Comparison of ENCODE assay signal across 8 cellular contexts in the genomic region with DNA sequence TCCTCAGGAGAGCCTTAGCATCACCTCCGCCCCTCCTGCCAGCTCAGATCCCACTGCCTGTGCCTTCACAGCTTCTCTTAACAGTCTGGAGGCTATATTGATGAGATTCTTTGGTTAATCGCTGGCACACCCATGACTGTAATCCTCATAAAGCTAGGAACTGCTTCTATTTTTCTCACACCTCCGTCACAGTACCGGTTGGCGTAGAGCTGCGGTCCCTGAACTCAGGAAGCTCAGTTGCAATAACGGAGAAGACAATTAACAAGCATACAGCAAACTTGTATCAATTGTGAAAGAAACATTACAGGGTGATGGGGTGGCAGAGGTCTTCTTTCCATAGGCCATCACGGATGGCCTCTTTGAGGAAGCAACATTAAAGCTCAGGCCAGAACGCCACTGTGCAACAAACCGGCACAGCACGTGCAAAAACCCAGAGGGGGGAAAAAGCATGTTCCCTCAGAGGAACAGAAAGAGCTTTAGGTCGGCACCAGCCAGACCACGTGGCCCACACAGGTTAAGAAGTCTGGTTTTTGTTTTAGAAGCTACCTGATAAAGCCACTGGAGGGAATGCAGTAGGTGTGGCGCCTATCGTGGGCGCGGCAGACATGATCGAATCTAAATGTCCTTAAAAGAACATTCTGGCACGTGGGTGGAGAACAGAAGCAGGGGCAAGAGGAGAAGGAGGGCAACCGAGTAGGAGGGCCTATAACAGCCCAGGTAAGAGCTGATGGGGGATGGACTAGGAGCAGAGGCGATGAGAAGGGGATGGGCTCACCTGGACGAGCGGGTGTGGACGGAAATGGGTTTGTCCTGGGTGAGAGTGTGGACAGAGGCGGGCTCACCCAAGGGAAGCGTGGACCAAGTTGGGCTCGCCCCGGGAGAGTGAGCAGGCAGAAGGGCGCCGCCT. TPM values are rescaled to one million over a fixed set of nuclear protein-coding genes. Genes with fewer than 3 reads are reported as not detected.
DNase-seq lines count a peak whose midpoint lies in the region; ATAC-seq and TF ChIP-seq lines count a peak whose summit lies in the region.
"Not testable (repeated sequence)": the region's sequence is repeated elsewhere in the genome, so short reads cannot be mapped to it uniquely, and the experiment has no call there.

No MANE protein-coding gene starts in this region.

- not testable (repeated sequence) for H3K4me1 ChIP-seq in Panc1 (ENCODE audit: control insufficient read depth, insufficient read depth, low read length); lung (ENCODE audit: control insufficient read depth in 2 of 2, insufficient read depth in 2 of 2, low read length in 2 of 2); gastrocnemius medialis
- peaks cover 8 to 20% (median 14%) of the 10 kb centered on the region in 4 donors for H3K4me1 ChIP-seq in esophagus muscularis mucosa

- in situ Hi-C loops in Panc1 (cut with HindIII; ENCODE audit: low pct_unique_long_range_greater_than_20kb, low sequenced_read_pairs); gastrocnemius medialis (cut with MboI; ENCODE audit: low sequenced_read_pairs in 4 of 4): not testable (repeated sequence)

- 25% methylated on average over 13 of the region's 30 CpGs for WGBS in esophagus muscularis mucosa
- WGBS in lung, 2 donors, result 19 to 20% methylated on average over 14 to 15 of the region's 30 CpGs

- H3K4me3 ChIP-seq in AG04449 (ENCODE audit: low read depth, low read length) (peak overlapping the region; percentile 72), Panc1 (ENCODE audit: low read depth in 2 of 2, low read length in 2 of 2) (peak overlapping the region; percentile 53 to 61), esophagus muscularis mucosa (peak overlapping the region; percentile 83 to 90 (median 87)), lung (peak overlapping the region; percentile 56), gastrocnemius medialis (peak overlapping the region; percentile 83 to 99 (median 92))

- not testable (repeated sequence) for TF ChIP-seq POLR2A in esophagus muscularis mucosa (IDR thresholded peaks at IDR 0.05; ENCODE audit: low read depth); gastrocnemius medialis (IDR thresholded peaks at IDR 0.05)

- H3K27ac ChIP-seq in Panc1 (ENCODE audit: low read length), result not testable (repeated sequence)
- H3K27ac ChIP-seq in esophagus muscularis mucosa (replicated peaks in 1 of 4) (peak overlapping the region; percentile 73 to 83 (median 76)), lung (ENCODE audit: low read depth in 1 of 2, low read length in 1 of 2) (peak overlapping the region in 1 of 2 donors; percentile 73), gastrocnemius medialis (peak overlapping the region; percentile 80 to 87 (median 85))

- not testable (repeated sequence) for H3K27me3 Mint-ChIP-seq in activated naive CD8-positive, alpha-beta T cell treated with anti-CD3 and anti-CD28 coated beads, Interleukin-2, amount 10 ng/mL, durations not matched to agents 7 days and 5 days

- not testable (repeated sequence) for DNase-seq in AG04449 (ENCODE audit: low read depth, low spot score); Panc1 (ENCODE audit: low read depth, low spot score); activated naive CD8-positive, alpha-beta T cell treated with anti-CD3 and anti-CD28 coated beads, Interleukin-2, amount 10 ng/mL, durations not matched to agents 7 days and 5 days; esophagus muscularis mucosa (ENCODE audit: extremely low spot score); lung (ENCODE audit: low spot score); gastrocnemius medialis

- POLR2A ChIA-PET in AG04449 (lab: Yijun Ruan, JAX); Panc1 (lab: Charles Lee); activated naive CD8-positive, alpha-beta T cell treated with anti-CD3 and anti-CD28 coated beads, Interleukin-2, amount 10 ng/mL, durations not matched to agents 7 days and 5 days (lab: Charles Lee): not testable (repeated sequence)

- H3K9me3 ChIP-seq in Panc1 (ENCODE audit: control insufficient read depth, insufficient read depth, low read depth, low read length); esophagus muscularis mucosa; lung (ENCODE audit: control insufficient read depth in 2 of 2, insufficient read depth in 1 of 2, low read length in 1 of 2); gastrocnemius medialis: not testable (repeated sequence)

- not testable (repeated sequence) for H3K36me3 Mint-ChIP-seq in activated naive CD8-positive, alpha-beta T cell treated with anti-CD3 and anti-CD28 coated beads, Interleukin-2, amount 10 ng/mL, durations not matched to agents 7 days and 5 days

- peak overlapping the region; percentile 97 for H3K27ac Mint-ChIP-seq in activated naive CD8-positive, alpha-beta T cell treated with anti-CD3 and anti-CD28 coated beads, Interleukin-2, amount 10 ng/mL, durations not matched to agents 7 days and 5 days

- not testable (repeated sequence) for BruUV-seq in Panc1 (replicated peaks; lab: Mats Ljungman, UMichigan)

- ATAC-seq in GM18907 (IDR thresholded peaks at IDR 0.05; ENCODE audit: unreplicated experiment) (peak; percentile 11), HG02981 (IDR thresholded peaks at IDR 0.05; ENCODE audit: unreplicated experiment) (peak; percentile 16), Panc1 (peak; percentile 35; the same call in 1 of the 2 replicates), lung (ENCODE audit: insufficient read depth, low FRiP score) (peak; percentile 20), gastrocnemius medialis (peak in 1 of 2 donors; percentile 1)
- peak; percentile 13 for ATAC-seq in activated naive CD8-positive, alpha-beta T cell treated with anti-CD3 and anti-CD28 coated beads, Interleukin-2, amount 10 ng/mL, durations not matched to agents 7 days and 5 days (ENCODE audit: low read depth)

- H3K4me1 Mint-ChIP-seq in activated naive CD8-positive, alpha-beta T cell treated with anti-CD3 and anti-CD28 coated beads, Interleukin-2, amount 10 ng/mL, durations not matched to agents 7 days and 5 days, result not testable (repeated sequence)

- intact Hi-C loops in Panc1 (cut with micrococcal nuclease; ENCODE audit: unreplicated experiment); esophagus muscularis mucosa (cut with DNase I); gastrocnemius medialis (cut with DNase I; ENCODE audit: low total_unique reads): not testable (repeated sequence)

- H3K9me3 Mint-ChIP-seq in activated naive CD8-positive, alpha-beta T cell treated with anti-CD3 and anti-CD28 coated beads, Interleukin-2, amount 10 ng/mL, durations not matched to agents 7 days and 5 days, result not testable (repeated sequence)

- CTCF ChIA-PET in AG04449 (lab: Yijun Ruan, JAX); Panc1 (lab: Charles Lee): not testable (repeated sequence)

- not testable (repeated sequence) for H3K36me3 ChIP-seq in Panc1 (ENCODE audit: control insufficient read depth, insufficient read depth, low read length); lung (ENCODE audit: control insufficient read depth in 2 of 2, insufficient read depth in 2 of 2, low read length in 2 of 2); gastrocnemius medialis
- H3K36me3 ChIP-seq in esophagus muscularis mucosa, result peaks cover 15 to 36% (median 30%) of the 10 kb centered on the region in 4 donors

- peak overlapping the region; percentile 98 for H3K4me3 Mint-ChIP-seq in activated naive CD8-positive, alpha-beta T cell treated with anti-CD3 and anti-CD28 coated beads, Interleukin-2, amount 10 ng/mL, durations not matched to agents 7 days and 5 days

- not testable (repeated sequence) for TF ChIP-seq EP300 in esophagus muscularis mucosa (IDR thresholded peaks at IDR 0.05)

- not testable (repeated sequence) for TF ChIP-seq CTCF in AG04449 (IDR thresholded peaks at IDR 0.05; ENCODE audit: insufficient read depth, low read length, missing control alignments); Panc1 (IDR thresholded peaks at IDR 0.05); esophagus muscularis mucosa (IDR thresholded peaks at IDR 0.05); lung (IDR thresholded peaks at IDR 0.05; ENCODE audit: control extremely low read depth, extremely low read depth); gastrocnemius medialis (IDR thresholded peaks at IDR 0.05 in 4 of 5, conservative IDR thresholded peaks at IDR 0.05 in 1 of 5)

- not testable (repeated sequence) for H3K27me3 ChIP-seq in Panc1 (ENCODE audit: control insufficient read depth, insufficient read depth, low read length); esophagus muscularis mucosa; lung (ENCODE audit: control insufficient read depth, insufficient read depth); gastrocnemius medialis

RNA-seq across cellular contexts. Expression of gene RRP7A, which starts 0.7 kb away (rescaled TPM):
- total RNA-seq in Panc1 (2021; ENCODE audit: unreplicated experiment) (29.8 TPM), esophagus muscularis mucosa (10 to 100 TPM; 26.2 to 26.5 (median 26.4) TPM), lung (10 to 100 TPM; 14.9 to 35.5 TPM), gastrocnemius medialis (10 to 100 TPM; 11.9 to 27.3 (median 15.8) TPM)
- polyA plus RNA-seq in Panc1 (2012; ENCODE audit: insufficient read length), result 18.3 TPM
- 10 to 100 TPM; 69.9 to 72.1 TPM for total RNA-seq in activated naive CD8-positive, alpha-beta T cell treated with anti-CD3 and anti-CD28 coated beads, Interleukin-2, amount 10 ng/mL, durations not matched to agents 7 days and 5 days
- 10 to 100 TPM; 10.2 to 31.9 TPM for polyA plus RNA-seq in lung

RNA-seq across cellular contexts. Expression of gene SERHL2, which starts 34.9 kb away (rescaled TPM):
- 1.6 TPM for total RNA-seq in Panc1 (2021; ENCODE audit: unreplicated experiment)
- 4.7 TPM for polyA plus RNA-seq in Panc1 (2012; ENCODE audit: insufficient read length)
- 1 to 10 TPM; 1.0 to 2.2 TPM for total RNA-seq in activated naive CD8-positive, alpha-beta T cell treated with anti-CD3 and anti-CD28 coated beads, Interleukin-2, amount 10 ng/mL, durations not matched to agents 7 days and 5 days
- 1 to 10 TPM; 3.1 to 9.1 (median 5.0) TPM for total RNA-seq in esophagus muscularis mucosa
- total RNA-seq in lung, result 1 to 10 TPM; 2.7 to 3.3 TPM
- 1 to 10 TPM; 1.7 to 2.6 TPM for polyA plus RNA-seq in lung
- total RNA-seq in gastrocnemius medialis, result 10 to 100 TPM in 1 of 4 donors, 1 to 10 TPM in 1, under 1 TPM in 1, not detected in 1; 0.84 to 13.4 (median 1.7) TPM
